Comparison of ENCODE assay signal across 12 cellular contexts in the genomic region with DNA sequence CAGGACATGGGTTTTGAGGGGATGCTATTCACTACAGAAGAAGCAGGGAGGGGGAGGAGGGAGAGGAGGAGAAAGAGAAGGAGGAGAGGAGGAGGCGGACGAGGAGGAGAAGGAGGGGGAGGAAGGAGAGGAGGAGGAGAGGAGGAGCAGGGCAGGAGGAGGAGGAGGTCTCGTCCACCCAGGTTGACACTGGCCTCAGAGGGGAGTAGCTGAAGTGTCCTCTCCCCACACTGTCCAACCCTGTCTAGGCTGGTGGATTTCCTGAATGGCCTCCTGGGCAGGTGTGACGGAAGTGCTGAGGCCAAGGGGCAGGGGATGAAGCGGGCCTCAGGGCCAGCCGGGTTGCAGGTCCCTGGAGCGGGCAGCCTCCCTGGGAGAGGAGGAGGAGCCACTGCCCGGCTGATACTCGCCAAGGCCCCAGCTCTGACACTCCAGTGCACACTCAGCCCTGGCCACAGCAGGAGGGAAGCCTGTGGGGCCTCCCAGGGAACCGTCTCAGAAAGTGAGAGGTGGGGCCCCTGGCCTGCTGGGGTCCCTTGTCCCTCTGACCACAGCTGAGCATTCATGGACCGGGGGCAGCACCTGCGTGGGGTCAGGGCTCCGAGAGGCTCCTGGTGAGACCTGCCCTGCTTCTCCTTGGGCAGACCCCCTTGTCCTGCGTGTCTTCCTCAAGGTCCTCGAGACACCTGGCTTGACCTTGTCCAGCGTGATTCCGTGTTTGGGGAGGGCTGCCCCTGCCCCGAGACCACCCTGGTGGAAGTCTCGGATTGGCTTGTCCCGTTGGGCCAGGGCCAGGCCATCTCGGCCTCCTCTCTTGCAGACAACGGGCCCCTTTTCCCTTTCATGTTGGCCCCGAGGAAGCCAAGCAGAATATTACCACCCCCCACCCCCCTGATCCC.
DNase-seq lines count a peak whose midpoint lies in the region; ATAC-seq, FAIRE-seq and TF ChIP-seq lines count a peak whose summit lies in the region.
"Had no signal": no experiment of that assay in that cellular context is flagged by ENCODE, and none has a peak within 500 bp of the region (broad histone marks: within the 10 kb centered on the region; RNA-seq: fewer than 3 reads in every experiment).

No MANE protein-coding gene starts in this region.

- POLR2A ChIA-PET in HepG2 (lab: Yijun Ruan, JAX) = interaction anchor here (0.7 to 1.0 kb wide), 2 partner anchors 9 to 24 kb away, joined by 3 to 4 read pairs; no protein-coding TSS in a partner anchor

- H2BK120ac ChIP-seq in mesendoderm (ENCODE audit: low read depth, low read length) = no peak overlapping the region

- H3K9me3 ChIP-seq in HepG2 (ENCODE audit: low read length) (no peaks in the 10 kb centered on the region), right lobe of liver (no peaks in the 10 kb centered on the region), adipocyte (ENCODE audit: control insufficient read depth, low read length) (no peaks in the 10 kb centered on the region), osteoblast (ENCODE audit: low read depth, low read length) (no peaks in the 10 kb centered on the region)

- no peaks in the 10 kb centered on the region for H3K9me3 Mint-ChIP-seq in type B pancreatic cell
- H3K9me3 Mint-ChIP-seq: activated naive CD4-positive, alpha-beta T cell treated with anti-CD3 and anti-CD28 coated beads, Interleukin-2, amount 50 U/mL, for 72 hours had no signal

- H2BK15ac ChIP-seq in mesendoderm (replicated peaks; ENCODE audit: low read depth) = no peak overlapping the region

- peak overlapping the region; percentile 56 for H2BK5ac ChIP-seq in mesendoderm (ENCODE audit: low read length)

- intact Hi-C loops in HepG2 (cut with micrococcal nuclease; ENCODE audit: unreplicated experiment) = no loop called here
- intact Hi-C loops in right lobe of liver (cut with DNase I) = no loop called here

- H3K27ac Mint-ChIP-seq in type B pancreatic cell = peak overlapping the region; percentile 48
- H3K27ac Mint-ChIP-seq: activated naive CD4-positive, alpha-beta T cell treated with anti-CD3 and anti-CD28 coated beads, Interleukin-2, amount 50 U/mL, for 72 hours had no signal

- H3K4me3 ChIP-seq in HepG2 (replicated peaks in 1 of 3; ENCODE audit: insufficient read depth in 1 of 3, low read depth in 2 of 3, low read length in 3 of 3) (peak overlapping the region; percentile 8 to 56 (median 24); a peak in 4 of 6 replicates), right lobe of liver (no peak overlapping the region), adipocyte (ENCODE audit: low read length) (peak overlapping the region; percentile 26), mesendoderm (ENCODE audit: low read length) (no peak overlapping the region), osteoblast (ENCODE audit: insufficient read depth, low read length) (no peak overlapping the region)

- H3K23ac ChIP-seq in mesendoderm (ENCODE audit: low read length) = no peak overlapping the region

- H3K27me3 ChIP-seq in HepG2 (ENCODE audit: control insufficient read depth in 1 of 2, insufficient read depth in 2 of 2, low read length in 2 of 2) (peaks cover 16 to 21% of the 10 kb centered on the region in 2 experiments; a peak in 2 of 5 replicates), right lobe of liver (no peaks in the 10 kb centered on the region), adipocyte (replicated peaks; ENCODE audit: control insufficient read depth, insufficient read depth, low read length) (no peaks in the 10 kb centered on the region), mesendoderm (ENCODE audit: insufficient read depth, low read length, poor library complexity) (no peaks in the 10 kb centered on the region), osteoblast (ENCODE audit: insufficient read depth, low read length) (no peaks in the 10 kb centered on the region)

- CTCF ChIA-PET in HepG2 (lab: Yijun Ruan, JAX; ENCODE audit: low intra/inter-chr PET ratio, low total read pairs) = no interaction called here

- ATAC-seq in HepG2 (peak; percentile 75), right lobe of liver (no peak), HG02938 (IDR thresholded peaks at IDR 0.05; ENCODE audit: unreplicated experiment) (no peak)
- ATAC-seq: activated naive CD4-positive, alpha-beta T cell treated with anti-CD3 and anti-CD28 coated beads, Interleukin-2, amount 50 U/mL, for 72 hours had no signal

- TF ChIP-seq POLR2A in HepG2 (IDR thresholded peaks at IDR 0.05; ENCODE audit: insufficient read depth in 1 of 2, low read depth in 2 of 2, low read length in 2 of 2) = peak in 1 of 2 experiments; percentile 36; a peak in 1 of 4 replicates
- no peak for TF ChIP-seq POLR2A in right lobe of liver (IDR thresholded peaks at IDR 0.05)

- H3K79me1 ChIP-seq in mesendoderm (ENCODE audit: low read length) = peaks cover 3% of the 10 kb centered on the region

- H2AFZ ChIP-seq in HepG2 (ENCODE audit: low read length) = no peak overlapping the region
- H2AFZ ChIP-seq in osteoblast (ENCODE audit: low read length) = no peak overlapping the region

- DNase-seq in HepG2 (ENCODE audit: low spot score) = no peak
- DNase-seq in right lobe of liver = no peak
- DNase-seq in adipocyte (ENCODE audit: low read depth) = no peak
- peak; percentile 38 for DNase-seq in mesendoderm
- DNase-seq in type B pancreatic cell (ENCODE audit: extremely low spot score, unreplicated experiment) = no peak
- no peak for DNase-seq in NCI-H1694 treated with DMSO at 0.1 percent for 48 hours (lab: John Stamatoyannopoulos, UW)
- no peak for DNase-seq in osteoblast (ENCODE audit: insufficient read length, low spot score, missing footprints)
- DNase-seq: kidney, occipital lobe had no signal

- peaks cover 40% of the 10 kb centered on the region for H3K4me1 Mint-ChIP-seq in type B pancreatic cell (ENCODE audit: unreplicated experiment)

- TF ChIP-seq RAD21 in HepG2 (CRISPR knock-in tag; IDR thresholded peaks at IDR 0.05) = no peak

- H3K4me1 ChIP-seq in HepG2 (ENCODE audit: insufficient read depth, low read length) (peaks cover 63% of the 10 kb centered on the region), right lobe of liver (peaks cover 0 to 22% (median 6%) of the 10 kb centered on the region in 4 donors), adipocyte (ENCODE audit: control insufficient read depth, insufficient read depth, low read length) (peaks cover 25% of the 10 kb centered on the region), mesendoderm (ENCODE audit: control insufficient read depth, low read depth, low read length) (peaks cover 11% of the 10 kb centered on the region), osteoblast (ENCODE audit: insufficient read depth, low read length) (peaks cover 3% of the 10 kb centered on the region)

- in situ Hi-C loops in HepG2 (cut with HindIII; ENCODE audit: extremely low pct_ligation_motif_present, low pct_unique_long_range_greater_than_20kb) = no loop called here

- TF ChIP-seq EP300 in HepG2 (IDR thresholded peaks at IDR 0.05; ENCODE audit: low read depth in 2 of 2, low read length in 2 of 2) (no peak), HepG2 (CRISPR knock-in tag; IDR thresholded peaks at IDR 0.05; ENCODE audit: borderline replicate concordance) (no peak)

- no TSS peak for BruUV-seq in HepG2 (replicated peaks; lab: Mats Ljungman, UMichigan)

- H3K4me3 Mint-ChIP-seq in type B pancreatic cell = peak overlapping the region; percentile 16

- no peak overlapping the region for H2AK5ac ChIP-seq in mesendoderm (ENCODE audit: low read length)

- no peak overlapping the region for H4K5ac ChIP-seq in mesendoderm (ENCODE audit: low read length)

- H3K27me3 Mint-ChIP-seq in type B pancreatic cell = no peaks in the 10 kb centered on the region

- H3K56ac ChIP-seq in mesendoderm (ENCODE audit: low read length) = peak overlapping the region; percentile 73

- H3K36me3 ChIP-seq in HepG2 (replicated peaks in 1 of 2; ENCODE audit: control insufficient read depth in 1 of 2, insufficient read depth in 2 of 2, low read length in 2 of 2) (no peaks in the 10 kb centered on the region), right lobe of liver (no peaks in the 10 kb centered on the region), adipocyte (ENCODE audit: control insufficient read depth, insufficient read depth, low read length, severe bottlenecking) (no peaks in the 10 kb centered on the region), mesendoderm (ENCODE audit: control insufficient read depth, insufficient read depth, low read length) (no peaks in the 10 kb centered on the region), osteoblast (ENCODE audit: insufficient read depth, low read length) (no peaks in the 10 kb centered on the region)

- H3K36me3 Mint-ChIP-seq in type B pancreatic cell = no peaks in the 10 kb centered on the region
- H3K36me3 Mint-ChIP-seq: activated naive CD4-positive, alpha-beta T cell treated with anti-CD3 and anti-CD28 coated beads, Interleukin-2, amount 50 U/mL, for 72 hours had no signal

- H3K27ac ChIP-seq in HepG2 (ENCODE audit: extremely low read length, insufficient read depth, low read length) (no peak overlapping the region), right lobe of liver (no peak overlapping the region), mesendoderm (ENCODE audit: low read depth, low read length) (no peak overlapping the region), osteoblast (ENCODE audit: low read depth, low read length) (no peak overlapping the region)

- no peak for FAIRE-seq in HepG2 (lab: Jason Lieb, UNC)
- FAIRE-seq: kidney, RCC 7860 had no signal

- H4K8ac ChIP-seq in mesendoderm (ENCODE audit: low read depth, low read length) = no peak overlapping the region

- H3K9ac ChIP-seq in HepG2 (ENCODE audit: insufficient read depth, low read depth, low read length) (peak overlapping the region; percentile 33; the same call in 1 of the 2 replicates), adipocyte (ENCODE audit: low read length) (peak overlapping the region; percentile 65), mesendoderm (ENCODE audit: low read length) (no peak overlapping the region)

- H3K18ac ChIP-seq in mesendoderm (ENCODE audit: low read length) = peak overlapping the region; percentile 6

- peak; percentile 2; the same call in 1 of the 2 replicates for TF ChIP-seq CTCF in HepG2 (CRISPR knock-in tag; IDR thresholded peaks at IDR 0.05)
- TF ChIP-seq CTCF in right lobe of liver (IDR thresholded peaks at IDR 0.05) = no peak
- TF ChIP-seq CTCF in type B pancreatic cell (conservative IDR thresholded peaks at IDR 0.05) = no peak
- no peak for TF ChIP-seq CTCF in osteoblast (IDR thresholded peaks at IDR 0.05; ENCODE audit: extremely low read depth, low read depth, low read length)

- peak overlapping the region; percentile 85 for H3K4me2 ChIP-seq in HepG2 (ENCODE audit: low read depth, low read length)
- no peak overlapping the region for H3K4me2 ChIP-seq in mesendoderm (ENCODE audit: low read length)
- no peak overlapping the region for H3K4me2 ChIP-seq in osteoblast (ENCODE audit: insufficient read depth, low read length)

- 12% methylated on average over 11 of the region's 23 CpGs for WGBS in HepG2 (ENCODE audit: low lambda C conversion rate)
- WGBS in right lobe of liver (ENCODE audit: insufficient coverage, low coverage, low lambda C conversion rate, missing lambda C conversion rate) = 68% methylated on average over 4 of the region's 23 CpGs
- WGBS in mesendoderm (ENCODE audit: extremely low coverage, insufficient coverage, low lambda C conversion rate) = no CpG with 5 or more reads among the region's 23 CpGs

- H3K79me2 ChIP-seq in HepG2 (ENCODE audit: insufficient read depth, low read length) (no peaks in the 10 kb centered on the region), mesendoderm (ENCODE audit: control insufficient read depth, insufficient read depth, low read length) (peaks cover 2% of the 10 kb centered on the region), osteoblast (ENCODE audit: insufficient read depth, low read length) (no peaks in the 10 kb centered on the region)

- peaks cover 22% of the 10 kb centered on the region; the same call in 1 of the 2 replicates for H4K20me1 ChIP-seq in HepG2 (ENCODE audit: insufficient read depth, low read length)
- H4K20me1 ChIP-seq in osteoblast (ENCODE audit: insufficient read depth, low read length) = peaks cover 29% of the 10 kb centered on the region

- H3K4ac ChIP-seq in mesendoderm (ENCODE audit: low read depth, low read length) = no peak overlapping the region

Comparison
In these comparisons a context has a peak if more than half of its experiments do, and no peak if none do; other contexts are left out.
1. H3K4me3 ChIP-seq: peak in HepG2 (3 of 3) and adipocyte (single experiment); none in right lobe of liver (0 of 3), mesendoderm (single experiment) and osteoblast (single experiment).